ENCODE assay signal across 22 cellular contexts in genomic region chr11:69671734-69672465, GRCh38. TPM values are rescaled to one million over a fixed set of nuclear protein-coding genes. Genes with fewer than 3 reads are reported as not detected.
DNase-seq lines count a peak whose midpoint lies in the region; ATAC-seq and TF ChIP-seq lines count a peak whose summit lies in the region.
"Had no signal": no experiment of that assay in that cellular context is flagged by ENCODE, and none has a peak within 500 bp of the region (broad histone marks: within the 10 kb centered on the region; RNA-seq: fewer than 3 reads in every experiment).

No MANE protein-coding gene starts in this region.

- no peaks in the 10 kb centered on the region for H3K9me3 ChIP-seq in CD4-positive, CD25-positive, alpha-beta regulatory T cell (ENCODE audit: control insufficient read depth in 2 of 2, low read length in 2 of 2)
- no peaks in the 10 kb centered on the region for H3K9me3 ChIP-seq in ascending aorta
- H3K9me3 ChIP-seq: BLaER1 treated with 17β-estradiol and CSF1 and Interleukin-3, amounts not matched to agents 10 nM and 100 nM had no signal

- peaks cover 27% of the 10 kb centered on the region for H3K4me1 ChIP-seq in CD4-positive, CD25-positive, alpha-beta regulatory T cell (ENCODE audit: control insufficient read depth, insufficient read depth, low read length, poor library complexity, severe bottlenecking)
- H3K4me1 ChIP-seq in ascending aorta = peaks cover 7 to 20% of the 10 kb centered on the region in 2 donors

- H3K36me3 ChIP-seq in CD4-positive, CD25-positive, alpha-beta regulatory T cell (ENCODE audit: control insufficient read depth, insufficient read depth, low read length) = peaks cover 42% of the 10 kb centered on the region
- H3K36me3 ChIP-seq in ascending aorta = peaks cover 23 to 48% of the 10 kb centered on the region in 2 donors

- H3K9me3 Mint-ChIP-seq in CD4-positive, CD25-positive, alpha-beta regulatory T cell = no peaks in the 10 kb centered on the region
- peaks cover 0 to 7% (median 0%) of the 10 kb centered on the region in 5 experiments for H3K9me3 Mint-ChIP-seq in brain

- H3K27me3 Mint-ChIP-seq in CD4-positive, CD25-positive, alpha-beta regulatory T cell = peaks cover 7% of the 10 kb centered on the region
- H3K27me3 Mint-ChIP-seq in brain = peaks cover 16% of the 10 kb centered on the region

- H3K27ac Mint-ChIP-seq in CD4-positive, CD25-positive, alpha-beta regulatory T cell = no peak overlapping the region
- H3K27ac Mint-ChIP-seq in brain = no peak overlapping the region

- TF ChIP-seq CTCF in brain (conservative IDR thresholded peaks at IDR 0.05) = no peak
- no peak for TF ChIP-seq CTCF in ascending aorta (IDR thresholded peaks at IDR 0.05)

- H3K27ac ChIP-seq in CD4-positive, CD25-positive, alpha-beta regulatory T cell (ENCODE audit: insufficient read depth, low read length, poor library complexity, severe bottlenecking) = no peak overlapping the region
- no peak overlapping the region for H3K27ac ChIP-seq in ascending aorta
- H3K27ac ChIP-seq: GM23248 had no signal

- intact Hi-C loops in posterior vena cava (cut with DNase I) = no loop called here
- intact Hi-C loops in ascending aorta (cut with DNase I) = loop anchor here (2.0 kb wide), 1 partner anchor 27 kb away; no protein-coding TSS in a partner anchor

- H3K4me3 Mint-ChIP-seq in CD4-positive, CD25-positive, alpha-beta regulatory T cell = peak overlapping the region in 3 of 4 donors; percentile 50 to 99 (median 78)
- H3K4me3 Mint-ChIP-seq in brain = peak overlapping the region in 4 of 5 experiments; percentile 26 to 65 (median 40)

- ATAC-seq in CD4-positive, CD25-positive, alpha-beta regulatory T cell (ENCODE audit: low read depth in 2 of 2) = no peak

- peak; percentile 24 for DNase-seq in DMS53 (lab: John Stamatoyannopoulos, UW)
- DNase-seq in DMS53 treated with DMSO at 0.1 percent for 48 hours (lab: John Stamatoyannopoulos, UW; ENCODE audit: unreplicated experiment) = no peak
- DNase-seq in CD4-positive, CD25-positive, alpha-beta regulatory T cell = no peak
- peak; percentile 69 for DNase-seq in posterior vena cava (ENCODE audit: low spot score)
- DNase-seq in ascending aorta (ENCODE audit: low spot score in 2 of 2) = no peak
- no peak for DNase-seq in stimulated activated CD4-positive, alpha-beta T cell treated with anti-CD3 and anti-CD28 coated beads, Interleukin-15, amount 100 ng/mL, for 24 hours
- no peak for DNase-seq in NCI-H146 (lab: John Stamatoyannopoulos, UW)
- DNase-seq: DMS 273 treated with DMSO at 0.1 percent for 48 hours, GM23248, HCEC 1CT, IMR-90, Kasumi-1, NCI-H1105 treated with DMSO at 0.1 percent for 48 hours, NCI-H2029, NCI-H2171 treated with DMSO at 0.1 percent for 48 hours, NCI-H748 treated with DMSO at 0.1 percent for 48 hours, OCI-M1, RPMI8226 had no signal

- no peak overlapping the region for H3K4me3 ChIP-seq in CD4-positive, CD25-positive, alpha-beta regulatory T cell (ENCODE audit: low read depth, low read length)
- no peak overlapping the region for H3K4me3 ChIP-seq in ascending aorta
- H3K4me3 ChIP-seq: BLaER1 treated with 17β-estradiol and CSF1 and Interleukin-3, amounts not matched to agents 10 nM and 100 nM; GM23248 had no signal

- H3K4me1 Mint-ChIP-seq in CD4-positive, CD25-positive, alpha-beta regulatory T cell = peaks cover 0 to 55% (median 26%) of the 10 kb centered on the region in 4 donors
- peaks cover 44% of the 10 kb centered on the region for H3K4me1 Mint-ChIP-seq in brain

- H3K27me3 ChIP-seq in CD4-positive, CD25-positive, alpha-beta regulatory T cell (ENCODE audit: control insufficient read depth, insufficient read depth, low read length) = no peaks in the 10 kb centered on the region
- no peaks in the 10 kb centered on the region for H3K27me3 ChIP-seq in ascending aorta
- H3K27me3 ChIP-seq: BLaER1 treated with 17β-estradiol and CSF1 and Interleukin-3, amounts not matched to agents 10 nM and 100 nM had no signal

- peaks cover 25% of the 10 kb centered on the region for H3K36me3 Mint-ChIP-seq in CD4-positive, CD25-positive, alpha-beta regulatory T cell
- H3K36me3 Mint-ChIP-seq in brain = peaks cover 29% of the 10 kb centered on the region

RNA-seq across cellular contexts. Expression of gene LTO1, which starts 3.3 kb away (rescaled TPM):
- 37.6 TPM for total RNA-seq in CD4-positive, CD25-positive, alpha-beta regulatory T cell
- polyA plus RNA-seq in CD4-positive, CD25-positive, alpha-beta regulatory T cell = 10 to 100 TPM; 15.5 to 23.3 (median 17.6) TPM
- 11.6 TPM for polyA plus RNA-seq in brain (ENCODE audit: insufficient read depth, low read depth, low replicate concordance)
- total RNA-seq in posterior vena cava (10 to 100 TPM; 17.2 to 18.5 TPM), ascending aorta (10.2 TPM)

RNA-seq across cellular contexts. Expression of gene CCND1, which starts 30.9 kb away (rescaled TPM):
- total RNA-seq in CD4-positive, CD25-positive, alpha-beta regulatory T cell = 3.6 TPM
- polyA plus RNA-seq in CD4-positive, CD25-positive, alpha-beta regulatory T cell = under 1 TPM in 2 of 4 donors, not detected in 2; 0.17 to 0.65 TPM
- 8.4 TPM for polyA plus RNA-seq in brain (ENCODE audit: insufficient read depth, low read depth, low replicate concordance)
- total RNA-seq in posterior vena cava (100 to 1,000 TPM in 1 of 2 donors, 10 to 100 TPM in 1; 65.8 to 100 TPM), ascending aorta (90.6 TPM)

RNA-seq across cellular contexts. Expression of gene FGF19, which starts 31.9 kb away (rescaled TPM):
- not detected for total RNA-seq in CD4-positive, CD25-positive, alpha-beta regulatory T cell
- not detected for polyA plus RNA-seq in CD4-positive, CD25-positive, alpha-beta regulatory T cell
- not detected for polyA plus RNA-seq in brain (ENCODE audit: insufficient read depth, low read depth, low replicate concordance)
- total RNA-seq in posterior vena cava (not detected), ascending aorta (not detected)
- total RNA-seq: A172, GM23248, HT1080, IMR-90 had no signal
- polyA plus RNA-seq: GM23248, IMR-90 had no signal

Comparison
In these comparisons a context has a peak if more than half of its experiments do, and no peak if none do; other contexts are left out.
1. DNase-seq: peak in DMS53 (single experiment) and posterior vena cava (single experiment); none in DMS53 treated with DMSO at 0.1 percent for 48 hours (single experiment), CD4-positive, CD25-positive, alpha-beta regulatory T cell (0 of 3), ascending aorta (0 of 2), stimulated activated CD4-positive, alpha-beta T cell treated with anti-CD3 and anti-CD28 coated beads, Interleukin-15, amount 100 ng/mL, for 24 hours (single experiment) and NCI-H146 (single experiment).
2. RNA of gene CCND1, which starts 30.9 kb away (total RNA-seq): 65.8 to 100 TPM in posterior vena cava and 90.6 TPM in ascending aorta (single experiment); 3.6 TPM in CD4-positive, CD25-positive, alpha-beta regulatory T cell (single experiment); every median in the first group is over 10 times any median in the second.